Comparison of ENCODE assay signal across 15 cellular contexts in the genomic region with DNA sequence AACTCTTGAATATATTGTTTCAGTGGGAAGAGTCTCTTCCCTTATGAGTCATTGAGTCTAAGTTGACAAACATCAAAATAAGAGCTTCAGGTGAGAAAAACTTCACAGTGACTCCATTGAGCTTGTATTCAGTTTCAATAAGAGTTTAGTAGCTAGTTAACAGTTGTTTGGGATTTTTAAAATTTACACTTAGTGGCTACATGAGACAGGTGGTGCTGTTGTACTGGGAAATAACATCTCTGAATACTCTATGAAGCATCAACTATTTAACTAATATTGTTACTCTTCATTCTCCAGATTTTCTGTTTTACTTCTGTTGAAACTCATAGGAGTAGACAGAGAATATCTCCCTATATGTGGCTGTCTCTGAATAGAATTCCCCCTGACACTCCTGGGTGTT.
"Had no signal": no experiment of that assay in that cellular context is flagged by ENCODE, and none has a peak within 500 bp of the region (broad histone marks: within the 10 kb centered on the region; RNA-seq: fewer than 3 reads in every experiment).

No MANE protein-coding gene starts in this region.

- H3K4me3 ChIP-seq: ascending aorta, heart left ventricle, tibial nerve, vagina had no signal

- H3K27ac ChIP-seq: ascending aorta, heart left ventricle, tibial nerve, vagina had no signal

- H3K4me1 Mint-ChIP-seq: activated naive CD8-positive, alpha-beta T cell treated with anti-CD3 and anti-CD28 coated beads, Interleukin-2, amount 50 U/mL, for 24 hours; memory B cell; stimulated activated effector memory CD8-positive, alpha-beta T cell treated with anti-CD3 and anti-CD28 coated beads, Interleukin-12 subunit alpha, Interleukin-12 subunit beta, amount 100 ng/mL, for 72 hours had no signal

- H3K9me3 ChIP-seq: ascending aorta, heart left ventricle, tibial nerve, vagina had no signal

- H3K27me3 ChIP-seq: ascending aorta, heart left ventricle, tibial nerve, vagina had no signal

- H3K9me3 Mint-ChIP-seq: activated naive CD8-positive, alpha-beta T cell treated with anti-CD3 and anti-CD28 coated beads, Interleukin-2, amount 50 U/mL, for 24 hours; activated T-helper 1 cell treated with anti-CD3 and anti-CD28 coated beads, Interleukin-12 subunit alpha, Interleukin-12 subunit beta, Interleukin-2, Interleukin-4 antibody, amounts not matched to agents 30 ng/mL and 10 ng/mL and 1 ng/mL, durations not matched to agents 14 hours and 24 hours and 36 hours had no signal

- H3K36me3 Mint-ChIP-seq: memory B cell; natural killer cell treated with Interleukin-12 subunit alpha and Interleukin-12 subunit beta and Interleukin-15 and Interleukin-18, amount 100 ng/mL, for 72 hours; stimulated activated effector memory CD8-positive, alpha-beta T cell treated with anti-CD3 and anti-CD28 coated beads, Interleukin-12 subunit alpha, Interleukin-12 subunit beta, amount 100 ng/mL, for 72 hours had no signal

- H3K27me3 Mint-ChIP-seq: activated naive CD8-positive, alpha-beta T cell treated with anti-CD3 and anti-CD28 coated beads, Interleukin-2, amount 50 U/mL, for 24 hours; memory B cell; natural killer cell treated with Interleukin-12 subunit alpha and Interleukin-12 subunit beta and Interleukin-15 and Interleukin-18, amount 100 ng/mL, for 72 hours; progenitor cell of endocrine pancreas had no signal

- DNase-seq: activated CD4-positive, alpha-beta T cell treated with anti-CD3 and anti-CD28 coated beads for 4 hours; activated naive CD4-positive, alpha-beta T cell treated with Interleukin-2 at 50 U/mL for 16 hours; activated naive CD8-positive, alpha-beta T cell treated with anti-CD3 and anti-CD28 coated beads, Interleukin-2, amount 50 U/mL, for 24 hours; heart left ventricle; nucleus accumbens; right cardiac atrium; small intestine had no signal

- H3K36me3 ChIP-seq: ascending aorta, heart left ventricle, tibial nerve, vagina had no signal

- H3K4me3 Mint-ChIP-seq: activated naive CD8-positive, alpha-beta T cell treated with anti-CD3 and anti-CD28 coated beads, Interleukin-2, amount 50 U/mL, for 24 hours; activated T-helper 1 cell treated with anti-CD3 and anti-CD28 coated beads, Interleukin-12 subunit alpha, Interleukin-12 subunit beta, Interleukin-2, Interleukin-4 antibody, amounts not matched to agents 30 ng/mL and 10 ng/mL and 1 ng/mL, durations not matched to agents 14 hours and 24 hours and 36 hours; memory B cell; natural killer cell treated with Interleukin-12 subunit alpha and Interleukin-12 subunit beta and Interleukin-15 and Interleukin-18, amount 100 ng/mL, for 72 hours; stimulated activated effector memory CD8-positive, alpha-beta T cell treated with anti-CD3 and anti-CD28 coated beads, Interleukin-12 subunit alpha, Interleukin-12 subunit beta, amount 100 ng/mL, for 72 hours had no signal

- ATAC-seq: activated naive CD8-positive, alpha-beta T cell treated with anti-CD3 and anti-CD28 coated beads, Interleukin-2, amount 50 U/mL, for 24 hours; heart left ventricle; natural killer cell treated with Interleukin-12 subunit alpha and Interleukin-12 subunit beta and Interleukin-15 and Interleukin-18, amount 100 ng/mL, for 72 hours; right cardiac atrium; stimulated activated effector memory CD8-positive, alpha-beta T cell treated with anti-CD3 and anti-CD28 coated beads, Interleukin-12 subunit alpha, Interleukin-12 subunit beta, amount 100 ng/mL, for 72 hours had no signal

- H3K27ac Mint-ChIP-seq: activated naive CD8-positive, alpha-beta T cell treated with anti-CD3 and anti-CD28 coated beads, Interleukin-2, amount 50 U/mL, for 24 hours; activated T-helper 1 cell treated with anti-CD3 and anti-CD28 coated beads, Interleukin-12 subunit alpha, Interleukin-12 subunit beta, Interleukin-2, Interleukin-4 antibody, amounts not matched to agents 30 ng/mL and 10 ng/mL and 1 ng/mL, durations not matched to agents 14 hours and 24 hours and 36 hours; memory B cell; natural killer cell treated with Interleukin-12 subunit alpha and Interleukin-12 subunit beta and Interleukin-15 and Interleukin-18, amount 100 ng/mL, for 72 hours; progenitor cell of endocrine pancreas; stimulated activated effector memory CD8-positive, alpha-beta T cell treated with anti-CD3 and anti-CD28 coated beads, Interleukin-12 subunit alpha, Interleukin-12 subunit beta, amount 100 ng/mL, for 72 hours had no signal

- H3K4me1 ChIP-seq: ascending aorta, heart left ventricle, tibial nerve, vagina had no signal
